ENCODE assay signal across 1 cellular context in the genomic region with DNA sequence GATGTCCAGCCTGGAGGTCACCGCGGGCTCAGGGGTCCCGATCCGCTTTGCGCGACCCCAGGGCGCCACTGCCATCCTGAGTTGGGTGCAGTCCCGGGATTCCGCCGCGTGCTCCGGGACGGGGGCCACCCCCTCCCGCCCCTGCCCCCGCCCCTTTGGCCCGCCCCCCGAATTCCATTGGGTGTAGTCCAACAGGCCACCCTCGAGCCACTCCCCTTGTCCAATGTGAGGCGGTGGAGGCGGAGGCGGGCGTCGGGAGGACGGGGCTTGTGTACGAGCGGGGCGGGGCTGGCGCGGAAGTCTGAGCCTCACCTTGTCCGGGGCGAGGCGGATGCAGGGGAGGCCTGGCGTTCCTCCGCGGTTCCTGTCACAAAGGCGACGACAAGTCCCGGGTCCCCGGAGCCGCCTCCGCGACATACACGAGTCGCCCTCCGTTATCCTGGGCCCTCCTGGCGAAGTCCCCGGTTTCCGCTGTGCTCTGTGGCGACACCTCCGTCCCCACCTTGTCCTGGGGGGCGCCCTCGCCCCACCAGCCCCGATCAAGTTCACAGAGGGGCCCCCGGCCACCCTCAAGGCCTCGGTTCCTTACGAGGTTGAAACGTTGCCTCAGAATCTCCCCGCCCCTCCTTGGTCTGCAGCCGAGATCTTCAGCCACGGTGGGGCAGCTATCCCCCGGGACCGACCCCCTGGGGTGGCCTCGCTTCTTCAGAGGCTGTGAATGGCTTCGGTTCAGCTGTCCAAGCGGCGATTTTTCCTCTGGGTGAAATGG.
TF ChIP-seq lines count a peak whose summit lies in the region.

No MANE protein-coding gene starts in this region.

TF ChIP-seq in HEK293, 187 proteins besides CTCF, POLR2A, EP300 and RAD21 (continued from another document and continues in another):
- TF ChIP-seq, protein P1, sequence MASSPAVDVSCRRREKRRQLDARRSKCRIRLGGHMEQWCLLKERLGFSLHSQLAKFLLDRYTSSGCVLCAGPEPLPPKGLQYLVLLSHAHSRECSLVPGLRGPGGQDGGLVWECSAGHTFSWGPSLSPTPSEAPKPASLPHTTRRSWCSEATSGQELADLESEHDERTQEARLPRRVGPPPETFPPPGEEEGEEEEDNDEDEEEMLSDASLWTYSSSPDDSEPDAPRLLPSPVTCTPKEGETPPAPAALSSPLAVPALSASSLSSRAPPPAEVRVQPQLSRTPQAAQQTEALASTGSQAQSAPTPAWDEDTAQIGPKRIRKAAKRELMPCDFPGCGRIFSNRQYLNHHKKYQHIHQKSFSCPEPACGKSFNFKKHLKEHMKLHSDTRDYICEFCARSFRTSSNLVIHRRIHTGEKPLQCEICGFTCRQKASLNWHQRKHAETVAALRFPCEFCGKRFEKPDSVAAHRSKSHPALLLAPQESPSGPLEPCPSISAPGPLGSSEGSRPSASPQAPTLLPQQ (tag by site-specific recombination; IDR thresholded peaks at IDR 0.05), result peak; percentile 75
- TF ChIP-seq ZBTB20 (tag by site-specific recombination; IDR thresholded peaks at IDR 0.05), result peak; percentile 99
- TF ChIP-seq ZNF629 (tag by site-specific recombination; IDR thresholded peaks at IDR 0.05), result 0 out of 2 replicates have a peak, but pooled peaks have one; percentile 37
- 0 out of 2 replicates have a peak, but pooled peaks have one; percentile 19 for TF ChIP-seq ZNF501 (tag by site-specific recombination; IDR thresholded peaks at IDR 0.05)
- no peak for TF ChIP-seq ZNF354C (tag by site-specific recombination; IDR thresholded peaks at IDR 0.05; ENCODE audit: borderline replicate concordance, low read depth)
- TF ChIP-seq ZFHX2 (tag by site-specific recombination; conservative IDR thresholded peaks at IDR 0.05), result peak; percentile 24
- TF ChIP-seq, protein P2, sequence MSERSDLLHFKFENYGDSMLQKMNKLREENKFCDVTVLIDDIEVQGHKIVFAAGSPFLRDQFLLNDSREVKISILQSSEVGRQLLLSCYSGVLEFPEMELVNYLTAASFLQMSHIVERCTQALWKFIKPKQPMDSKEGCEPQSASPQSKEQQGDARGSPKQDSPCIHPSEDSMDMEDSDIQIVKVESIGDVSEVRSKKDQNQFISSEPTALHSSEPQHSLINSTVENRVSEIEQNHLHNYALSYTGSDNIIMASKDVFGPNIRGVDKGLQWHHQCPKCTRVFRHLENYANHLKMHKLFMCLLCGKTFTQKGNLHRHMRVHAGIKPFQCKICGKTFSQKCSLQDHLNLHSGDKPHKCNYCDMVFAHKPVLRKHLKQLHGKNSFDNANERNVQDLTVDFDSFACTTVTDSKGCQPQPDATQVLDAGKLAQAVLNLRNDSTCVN (tag by site-specific recombination; optimal IDR thresholded peaks at IDR 0.05), result peak; percentile 61
- TF ChIP-seq, protein P3, sequence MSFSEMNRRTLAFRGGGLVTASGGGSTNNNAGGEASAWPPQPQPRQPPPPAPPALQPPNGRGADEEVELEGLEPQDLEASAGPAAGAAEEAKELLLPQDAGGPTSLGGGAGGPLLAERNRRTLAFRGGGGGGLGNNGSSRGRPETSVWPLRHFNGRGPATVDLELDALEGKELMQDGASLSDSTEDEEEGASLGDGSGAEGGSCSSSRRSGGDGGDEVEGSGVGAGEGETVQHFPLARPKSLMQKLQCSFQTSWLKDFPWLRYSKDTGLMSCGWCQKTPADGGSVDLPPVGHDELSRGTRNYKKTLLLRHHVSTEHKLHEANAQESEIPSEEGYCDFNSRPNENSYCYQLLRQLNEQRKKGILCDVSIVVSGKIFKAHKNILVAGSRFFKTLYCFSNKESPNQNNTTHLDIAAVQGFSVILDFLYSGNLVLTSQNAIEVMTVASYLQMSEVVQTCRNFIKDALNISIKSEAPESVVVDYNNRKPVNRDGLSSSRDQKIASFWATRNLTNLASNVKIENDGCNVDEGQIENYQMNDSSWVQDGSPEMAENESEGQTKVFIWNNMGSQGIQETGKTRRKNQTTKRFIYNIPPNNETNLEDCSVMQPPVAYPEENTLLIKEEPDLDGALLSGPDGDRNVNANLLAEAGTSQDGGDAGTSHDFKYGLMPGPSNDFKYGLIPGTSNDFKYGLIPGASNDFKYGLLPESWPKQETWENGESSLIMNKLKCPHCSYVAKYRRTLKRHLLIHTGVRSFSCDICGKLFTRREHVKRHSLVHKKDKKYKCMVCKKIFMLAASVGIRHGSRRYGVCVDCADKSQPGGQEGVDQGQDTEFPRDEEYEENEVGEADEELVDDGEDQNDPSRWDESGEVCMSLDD (tag by site-specific recombination; IDR thresholded peaks at IDR 0.05), result peak; percentile 61
- TF ChIP-seq ZNF324 (tag by site-specific recombination; IDR thresholded peaks at IDR 0.05), result peak; percentile 68
- no peak for TF ChIP-seq ZBTB1 (tag by site-specific recombination; IDR thresholded peaks at IDR 0.05)
- TF ChIP-seq ZNF24 (tag by site-specific recombination; IDR thresholded peaks at IDR 0.05), result 0 out of 2 replicates have a peak, but pooled peaks have one; percentile 18
- TF ChIP-seq, protein P4, sequence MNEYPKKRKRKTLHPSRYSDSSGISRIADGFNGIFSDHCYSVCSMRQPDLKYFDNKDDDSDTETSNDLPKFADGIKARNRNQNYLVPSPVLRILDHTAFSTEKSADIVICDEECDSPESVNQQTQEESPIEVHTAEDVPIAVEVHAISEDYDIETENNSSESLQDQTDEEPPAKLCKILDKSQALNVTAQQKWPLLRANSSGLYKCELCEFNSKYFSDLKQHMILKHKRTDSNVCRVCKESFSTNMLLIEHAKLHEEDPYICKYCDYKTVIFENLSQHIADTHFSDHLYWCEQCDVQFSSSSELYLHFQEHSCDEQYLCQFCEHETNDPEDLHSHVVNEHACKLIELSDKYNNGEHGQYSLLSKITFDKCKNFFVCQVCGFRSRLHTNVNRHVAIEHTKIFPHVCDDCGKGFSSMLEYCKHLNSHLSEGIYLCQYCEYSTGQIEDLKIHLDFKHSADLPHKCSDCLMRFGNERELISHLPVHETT (tag by site-specific recombination; IDR thresholded peaks at IDR 0.05), result no peak; the same call in 1 of the 2 replicates
- TF ChIP-seq, protein P5, sequence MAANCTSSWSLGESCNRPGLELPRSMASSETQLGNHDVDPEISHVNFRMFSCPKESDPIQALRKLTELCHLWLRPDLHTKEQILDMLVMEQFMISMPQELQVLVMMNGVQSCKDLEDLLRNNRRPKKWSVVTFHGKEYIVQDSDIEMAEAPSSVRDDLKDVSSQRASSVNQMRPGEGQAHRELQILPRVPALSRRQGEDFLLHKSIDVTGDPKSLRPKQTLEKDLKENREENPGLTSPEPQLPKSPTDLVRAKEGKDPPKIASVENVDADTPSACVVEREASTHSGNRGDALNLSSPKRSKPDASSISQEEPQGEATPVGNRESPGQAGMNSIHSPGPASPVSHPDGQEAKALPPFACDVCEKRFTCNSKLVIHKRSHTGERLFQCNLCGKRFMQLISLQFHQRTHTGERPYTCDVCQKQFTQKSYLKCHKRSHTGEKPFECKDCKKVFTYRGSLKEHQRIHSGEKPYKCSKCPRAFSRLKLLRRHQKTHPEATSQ (tag by site-specific recombination; IDR thresholded peaks at IDR 0.05), result peak; percentile 64; the same call in 1 of the 2 replicates
- TF ChIP-seq ZNF214 (tag by site-specific recombination; IDR thresholded peaks at IDR 0.05; ENCODE audit: borderline replicate concordance), result no peak
- no peak for TF ChIP-seq RBAK (tag by site-specific recombination; IDR thresholded peaks at IDR 0.05)
- TF ChIP-seq, protein P6, sequence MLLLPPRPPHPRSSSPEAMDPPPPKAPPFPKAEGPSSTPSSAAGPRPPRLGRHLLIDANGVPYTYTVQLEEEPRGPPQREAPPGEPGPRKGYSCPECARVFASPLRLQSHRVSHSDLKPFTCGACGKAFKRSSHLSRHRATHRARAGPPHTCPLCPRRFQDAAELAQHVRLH (tag by site-specific recombination; IDR thresholded peaks at IDR 0.05), result no peak
- TF ChIP-seq, protein P7, sequence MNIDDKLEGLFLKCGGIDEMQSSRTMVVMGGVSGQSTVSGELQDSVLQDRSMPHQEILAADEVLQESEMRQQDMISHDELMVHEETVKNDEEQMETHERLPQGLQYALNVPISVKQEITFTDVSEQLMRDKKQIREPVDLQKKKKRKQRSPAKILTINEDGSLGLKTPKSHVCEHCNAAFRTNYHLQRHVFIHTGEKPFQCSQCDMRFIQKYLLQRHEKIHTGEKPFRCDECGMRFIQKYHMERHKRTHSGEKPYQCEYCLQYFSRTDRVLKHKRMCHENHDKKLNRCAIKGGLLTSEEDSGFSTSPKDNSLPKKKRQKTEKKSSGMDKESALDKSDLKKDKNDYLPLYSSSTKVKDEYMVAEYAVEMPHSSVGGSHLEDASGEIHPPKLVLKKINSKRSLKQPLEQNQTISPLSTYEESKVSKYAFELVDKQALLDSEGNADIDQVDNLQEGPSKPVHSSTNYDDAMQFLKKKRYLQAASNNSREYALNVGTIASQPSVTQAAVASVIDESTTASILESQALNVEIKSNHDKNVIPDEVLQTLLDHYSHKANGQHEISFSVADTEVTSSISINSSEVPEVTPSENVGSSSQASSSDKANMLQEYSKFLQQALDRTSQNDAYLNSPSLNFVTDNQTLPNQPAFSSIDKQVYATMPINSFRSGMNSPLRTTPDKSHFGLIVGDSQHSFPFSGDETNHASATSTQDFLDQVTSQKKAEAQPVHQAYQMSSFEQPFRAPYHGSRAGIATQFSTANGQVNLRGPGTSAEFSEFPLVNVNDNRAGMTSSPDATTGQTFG (tag by site-specific recombination; IDR thresholded peaks at IDR 0.05; ENCODE audit: borderline replicate concordance), result no peak
- TF ChIP-seq ZNF112 (tag by site-specific recombination; IDR thresholded peaks at IDR 0.05), result no peak
- TF ChIP-seq MEIS1 (CRISPR knock-in tag; IDR thresholded peaks at IDR 0.05; ENCODE audit: borderline replicate concordance), result no peak
- TF ChIP-seq ZNF610 (tag by site-specific recombination; IDR thresholded peaks at IDR 0.05; ENCODE audit: borderline replicate concordance), result no peak
- TF ChIP-seq ZNF623 (tag by site-specific recombination; IDR thresholded peaks at IDR 0.05), result 0 out of 2 replicates have a peak, but pooled peaks have one; percentile 9
- TF ChIP-seq KLF8 (tag by site-specific recombination; IDR thresholded peaks at IDR 0.05), result peak; percentile 76
- TF ChIP-seq, protein P8, sequence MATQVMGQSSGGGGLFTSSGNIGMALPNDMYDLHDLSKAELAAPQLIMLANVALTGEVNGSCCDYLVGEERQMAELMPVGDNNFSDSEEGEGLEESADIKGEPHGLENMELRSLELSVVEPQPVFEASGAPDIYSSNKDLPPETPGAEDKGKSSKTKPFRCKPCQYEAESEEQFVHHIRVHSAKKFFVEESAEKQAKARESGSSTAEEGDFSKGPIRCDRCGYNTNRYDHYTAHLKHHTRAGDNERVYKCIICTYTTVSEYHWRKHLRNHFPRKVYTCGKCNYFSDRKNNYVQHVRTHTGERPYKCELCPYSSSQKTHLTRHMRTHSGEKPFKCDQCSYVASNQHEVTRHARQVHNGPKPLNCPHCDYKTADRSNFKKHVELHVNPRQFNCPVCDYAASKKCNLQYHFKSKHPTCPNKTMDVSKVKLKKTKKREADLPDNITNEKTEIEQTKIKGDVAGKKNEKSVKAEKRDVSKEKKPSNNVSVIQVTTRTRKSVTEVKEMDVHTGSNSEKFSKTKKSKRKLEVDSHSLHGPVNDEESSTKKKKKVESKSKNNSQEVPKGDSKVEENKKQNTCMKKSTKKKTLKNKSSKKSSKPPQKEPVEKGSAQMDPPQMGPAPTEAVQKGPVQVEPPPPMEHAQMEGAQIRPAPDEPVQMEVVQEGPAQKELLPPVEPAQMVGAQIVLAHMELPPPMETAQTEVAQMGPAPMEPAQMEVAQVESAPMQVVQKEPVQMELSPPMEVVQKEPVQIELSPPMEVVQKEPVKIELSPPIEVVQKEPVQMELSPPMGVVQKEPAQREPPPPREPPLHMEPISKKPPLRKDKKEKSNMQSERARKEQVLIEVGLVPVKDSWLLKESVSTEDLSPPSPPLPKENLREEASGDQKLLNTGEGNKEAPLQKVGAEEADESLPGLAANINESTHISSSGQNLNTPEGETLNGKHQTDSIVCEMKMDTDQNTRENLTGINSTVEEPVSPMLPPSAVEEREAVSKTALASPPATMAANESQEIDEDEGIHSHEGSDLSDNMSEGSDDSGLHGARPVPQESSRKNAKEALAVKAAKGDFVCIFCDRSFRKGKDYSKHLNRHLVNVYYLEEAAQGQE (tag by site-specific recombination; IDR thresholded peaks at IDR 0.05), result peak; percentile 21; the same call in 1 of the 2 replicates
- TF ChIP-seq ZNF596 (tag by site-specific recombination; IDR thresholded peaks at IDR 0.05), result 0 out of 2 replicates have a peak, but pooled peaks have one; percentile 31
- no peak for TF ChIP-seq ZNF146 (tag by site-specific recombination; IDR thresholded peaks at IDR 0.05)
- TF ChIP-seq GLIS1 (tag by site-specific recombination; IDR thresholded peaks at IDR 0.05), result peak; percentile 91
- peak; percentile 20 for TF ChIP-seq ZNF600 (tag by site-specific recombination; IDR thresholded peaks at IDR 0.05)
- TF ChIP-seq ZSCAN23 (tag by site-specific recombination; IDR thresholded peaks at IDR 0.05), result no peak
- no peak for TF ChIP-seq ZSCAN30 (tag by site-specific recombination; IDR thresholded peaks at IDR 0.05)
- no peak for TF ChIP-seq ZNF133 (tag by site-specific recombination; IDR thresholded peaks at IDR 0.05)
- TF ChIP-seq KLF16 (tag by site-specific recombination; IDR thresholded peaks at IDR 0.05), result 0 out of 2 replicates have a peak, but pooled peaks have one; percentile 18
- peak; percentile 72 for TF ChIP-seq ZIC2 (tag by site-specific recombination; IDR thresholded peaks at IDR 0.05)
- TF ChIP-seq, protein P9, sequence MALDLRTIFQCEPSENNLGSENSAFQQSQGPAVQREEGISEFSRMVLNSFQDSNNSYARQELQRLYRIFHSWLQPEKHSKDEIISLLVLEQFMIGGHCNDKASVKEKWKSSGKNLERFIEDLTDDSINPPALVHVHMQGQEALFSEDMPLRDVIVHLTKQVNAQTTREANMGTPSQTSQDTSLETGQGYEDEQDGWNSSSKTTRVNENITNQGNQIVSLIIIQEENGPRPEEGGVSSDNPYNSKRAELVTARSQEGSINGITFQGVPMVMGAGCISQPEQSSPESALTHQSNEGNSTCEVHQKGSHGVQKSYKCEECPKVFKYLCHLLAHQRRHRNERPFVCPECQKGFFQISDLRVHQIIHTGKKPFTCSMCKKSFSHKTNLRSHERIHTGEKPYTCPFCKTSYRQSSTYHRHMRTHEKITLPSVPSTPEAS (tag by site-specific recombination; IDR thresholded peaks at IDR 0.05), result no peak
- peak; percentile 75; the same call in 1 of the 2 replicates for TF ChIP-seq ZNF423 (tag by site-specific recombination; IDR thresholded peaks at IDR 0.05)
- peak; percentile 28; the same call in 1 of the 2 replicates for TF ChIP-seq ZNF10 (tag by site-specific recombination; IDR thresholded peaks at IDR 0.05)
